ENCODE assay signal across 26 cellular contexts in genomic region chr6:137492289-137492688, GRCh38. TPM values are rescaled to one million over a fixed set of nuclear protein-coding genes. Genes with fewer than 3 reads are reported as not detected.
DNase-seq lines count a peak whose midpoint lies in the region; ATAC-seq lines count a peak whose summit lies in the region.
"Had no signal": no experiment of that assay in that cellular context is flagged by ENCODE, and none has a peak within 500 bp of the region (broad histone marks: within the 10 kb centered on the region; RNA-seq: fewer than 3 reads in every experiment).

No MANE protein-coding gene starts in this region.

- H3K79me1 ChIP-seq in neuronal stem cell (ENCODE audit: low read depth, low read length), result peaks cover 3% of the 10 kb centered on the region

- H2BK15ac ChIP-seq in neuronal stem cell (ENCODE audit: low read length), result no peak overlapping the region

- H2AK5ac ChIP-seq in neuronal stem cell (ENCODE audit: low read depth, low read length), result no peak overlapping the region

- no peak overlapping the region for H4K91ac ChIP-seq in neuronal stem cell (ENCODE audit: low read depth, low read length, poor library complexity)

- H3K9me3 ChIP-seq in HUES6 (ENCODE audit: control insufficient read depth, insufficient read depth, low read depth, low read length), result no peaks in the 10 kb centered on the region
- peaks cover 0 to 2% of the 10 kb centered on the region in 2 donors for H3K9me3 ChIP-seq in neuronal stem cell (replicated peaks in 1 of 2; ENCODE audit: control insufficient read depth in 2 of 2, insufficient read depth in 1 of 2, low read depth in 1 of 2, low read length in 2 of 2)
- H3K9me3 ChIP-seq: ovary, tibial nerve had no signal

- H3K27me3 Mint-ChIP-seq in activated CD4-positive, alpha-beta memory T cell treated with anti-CD3 and anti-CD28 coated beads, Interleukin-2, amount 10 ng/mL, durations not matched to agents 7 days and 5 days, result peaks cover 95% of the 10 kb centered on the region
- H3K27me3 Mint-ChIP-seq in activated CD4-positive, alpha-beta memory T cell treated with anti-CD3 and anti-CD28 coated beads for 36 hours, result peaks cover 88% of the 10 kb centered on the region
- H3K27me3 Mint-ChIP-seq in effector memory CD8-positive, alpha-beta T cell, result peaks cover 93 to 100% of the 10 kb centered on the region in 2 donors
- H3K27me3 Mint-ChIP-seq in natural killer cell treated with Interleukin-12 subunit alpha and Interleukin-12 subunit beta and Interleukin-15 and Interleukin-18, amount 100 ng/mL, for 72 hours, result peaks cover 61 to 77% of the 10 kb centered on the region in 2 donors
- peaks cover 93% of the 10 kb centered on the region for H3K27me3 Mint-ChIP-seq in activated CD8-positive, alpha-beta T cell treated with anti-CD3 and anti-CD28 coated beads, Interleukin-2, amount 10 ng/mL, durations not matched to agents 7 days and 5 days (ENCODE audit: low read depth)

- H3K27ac Mint-ChIP-seq in activated CD4-positive, alpha-beta memory T cell treated with anti-CD3 and anti-CD28 coated beads, Interleukin-2, amount 10 ng/mL, durations not matched to agents 7 days and 5 days, result no peak overlapping the region
- H3K27ac Mint-ChIP-seq in activated CD4-positive, alpha-beta memory T cell treated with anti-CD3 and anti-CD28 coated beads for 36 hours, result no peak overlapping the region
- H3K27ac Mint-ChIP-seq in effector memory CD8-positive, alpha-beta T cell, result no peak overlapping the region
- no peak overlapping the region for H3K27ac Mint-ChIP-seq in natural killer cell treated with Interleukin-12 subunit alpha and Interleukin-12 subunit beta and Interleukin-15 and Interleukin-18, amount 100 ng/mL, for 72 hours
- H3K27ac Mint-ChIP-seq in activated CD8-positive, alpha-beta T cell treated with anti-CD3 and anti-CD28 coated beads, Interleukin-2, amount 10 ng/mL, durations not matched to agents 7 days and 5 days, result no peak overlapping the region
- H3K27ac Mint-ChIP-seq: activated naive CD8-positive, alpha-beta T cell treated with anti-CD3 and anti-CD28 coated beads for 36 hours; CD8-positive, alpha-beta T cell; mesothelial cell of epicardium; nephron had no signal

- H3K14ac ChIP-seq in neuronal stem cell (ENCODE audit: low read length), result no peak overlapping the region

- no CpG with 5 or more reads among the region's 12 CpGs for WGBS in neuronal stem cell (ENCODE audit: extremely low coverage in 2 of 2, insufficient read length in 2 of 2, insufficient replicate concordance in 1 of 2), 2 donors

- no peak overlapping the region for H3K4me2 ChIP-seq in neuronal stem cell (ENCODE audit: insufficient read depth, low read length, poor library complexity, severe bottlenecking)

- H2BK12ac ChIP-seq in neuronal stem cell (ENCODE audit: low read length), result no peak overlapping the region

- H3K4me1 ChIP-seq in HUES6 (ENCODE audit: control insufficient read depth, insufficient read depth, low read length), result peaks cover 56% of the 10 kb centered on the region
- peaks cover 0 to 29% of the 10 kb centered on the region in 2 donors for H3K4me1 ChIP-seq in neuronal stem cell (ENCODE audit: control insufficient read depth in 2 of 2, insufficient read depth in 1 of 2, low read depth in 1 of 2, low read length in 2 of 2)

- peaks cover 79% of the 10 kb centered on the region for H3K4me1 Mint-ChIP-seq in activated CD4-positive, alpha-beta memory T cell treated with anti-CD3 and anti-CD28 coated beads, Interleukin-2, amount 10 ng/mL, durations not matched to agents 7 days and 5 days
- peaks cover 73% of the 10 kb centered on the region for H3K4me1 Mint-ChIP-seq in activated CD4-positive, alpha-beta memory T cell treated with anti-CD3 and anti-CD28 coated beads for 36 hours (ENCODE audit: low read depth)
- H3K4me1 Mint-ChIP-seq in effector memory CD8-positive, alpha-beta T cell (ENCODE audit: low read depth in 2 of 2), result peaks cover 34 to 45% of the 10 kb centered on the region in 2 donors
- H3K4me1 Mint-ChIP-seq in natural killer cell treated with Interleukin-12 subunit alpha and Interleukin-12 subunit beta and Interleukin-15 and Interleukin-18, amount 100 ng/mL, for 72 hours (ENCODE audit: low read depth in 2 of 2), result peaks cover 35 to 44% of the 10 kb centered on the region in 2 donors
- H3K4me1 Mint-ChIP-seq in activated CD8-positive, alpha-beta T cell treated with anti-CD3 and anti-CD28 coated beads, Interleukin-2, amount 10 ng/mL, durations not matched to agents 7 days and 5 days (ENCODE audit: low read depth), result peaks cover 63% of the 10 kb centered on the region

- peaks cover 17% of the 10 kb centered on the region for H3K36me3 Mint-ChIP-seq in activated CD4-positive, alpha-beta memory T cell treated with anti-CD3 and anti-CD28 coated beads, Interleukin-2, amount 10 ng/mL, durations not matched to agents 7 days and 5 days (ENCODE audit: low read depth)
- H3K36me3 Mint-ChIP-seq in activated CD4-positive, alpha-beta memory T cell treated with anti-CD3 and anti-CD28 coated beads for 36 hours, result peaks cover 2% of the 10 kb centered on the region
- peaks cover 24% of the 10 kb centered on the region for H3K36me3 Mint-ChIP-seq in effector memory CD8-positive, alpha-beta T cell (ENCODE audit: insufficient read depth)
- H3K36me3 Mint-ChIP-seq in natural killer cell treated with Interleukin-12 subunit alpha and Interleukin-12 subunit beta and Interleukin-15 and Interleukin-18, amount 100 ng/mL, for 72 hours, result peaks cover 12% of the 10 kb centered on the region
- H3K36me3 Mint-ChIP-seq in activated CD8-positive, alpha-beta T cell treated with anti-CD3 and anti-CD28 coated beads, Interleukin-2, amount 10 ng/mL, durations not matched to agents 7 days and 5 days (ENCODE audit: low read depth), result peaks cover 12% of the 10 kb centered on the region
- H3K36me3 Mint-ChIP-seq: activated naive CD8-positive, alpha-beta T cell treated with anti-CD3 and anti-CD28 coated beads for 36 hours; CD8-positive, alpha-beta T cell; mesothelial cell of epicardium had no signal

- intact Hi-C loops in activated CD4-positive, alpha-beta memory T cell treated with anti-CD3 and anti-CD28 coated beads for 36 hours (cut with micrococcal nuclease), result loop anchor here (10.0 kb wide), 1 partner anchor 147 kb away; no protein-coding TSS in a partner anchor

- H3K23ac ChIP-seq in neuronal stem cell (ENCODE audit: low read depth, low read length, poor library complexity), result no peak overlapping the region

- H3K4me3 Mint-ChIP-seq in activated CD4-positive, alpha-beta memory T cell treated with anti-CD3 and anti-CD28 coated beads, Interleukin-2, amount 10 ng/mL, durations not matched to agents 7 days and 5 days, result peak overlapping the region; percentile 8
- no peak overlapping the region for H3K4me3 Mint-ChIP-seq in activated CD4-positive, alpha-beta memory T cell treated with anti-CD3 and anti-CD28 coated beads for 36 hours
- peak overlapping the region; percentile 49 to 71 for H3K4me3 Mint-ChIP-seq in effector memory CD8-positive, alpha-beta T cell
- peak overlapping the region; percentile 81 for H3K4me3 Mint-ChIP-seq in natural killer cell treated with Interleukin-12 subunit alpha and Interleukin-12 subunit beta and Interleukin-15 and Interleukin-18, amount 100 ng/mL, for 72 hours
- no peak overlapping the region for H3K4me3 Mint-ChIP-seq in activated CD8-positive, alpha-beta T cell treated with anti-CD3 and anti-CD28 coated beads, Interleukin-2, amount 10 ng/mL, durations not matched to agents 7 days and 5 days
- H3K4me3 Mint-ChIP-seq: activated naive CD8-positive, alpha-beta T cell treated with anti-CD3 and anti-CD28 coated beads for 36 hours; mesothelial cell of epicardium; nephron had no signal

- no peak for ATAC-seq in effector memory CD8-positive, alpha-beta T cell (replicated peaks)
- ATAC-seq in natural killer cell treated with Interleukin-12 subunit alpha and Interleukin-12 subunit beta and Interleukin-15 and Interleukin-18, amount 100 ng/mL, for 72 hours, result no peak
- ATAC-seq in activated CD8-positive, alpha-beta T cell treated with anti-CD3 and anti-CD28 coated beads, Interleukin-2, amount 10 ng/mL, durations not matched to agents 7 days and 5 days, result no peak
- ATAC-seq: CD8-positive, alpha-beta T cell; Panc1 had no signal

- no peak overlapping the region for H2BK5ac ChIP-seq in neuronal stem cell (ENCODE audit: low read length)

- H3K36me3 ChIP-seq in HUES6 (ENCODE audit: control insufficient read depth, insufficient read depth, low read length), result no peaks in the 10 kb centered on the region
- H3K36me3 ChIP-seq in neuronal stem cell (replicated peaks in 1 of 2; ENCODE audit: control insufficient read depth in 2 of 2, insufficient read depth in 2 of 2, low read length in 2 of 2), result no peaks in the 10 kb centered on the region
- H3K36me3 ChIP-seq: ovary, tibial nerve had no signal

- CTCF ChIA-PET in activated CD4-positive, alpha-beta memory T cell treated with anti-CD3 and anti-CD28 coated beads, Interleukin-2, amount 10 ng/mL, durations not matched to agents 7 days and 5 days (lab: Charles Lee), result interaction anchor here (0.6 to 2.1 kb wide), 2 partner anchors 18 to 97 kb away, joined by 3 to 12 read pairs; no protein-coding TSS in a partner anchor
- CTCF ChIA-PET in activated CD4-positive, alpha-beta memory T cell treated with anti-CD3 and anti-CD28 coated beads for 36 hours (lab: Charles Lee), result interaction anchor here (1.7 to 4.1 kb wide), 2 partner anchors 9 to 97 kb away, joined by 5 to 22 read pairs; no protein-coding TSS in a partner anchor
- CTCF ChIA-PET in activated CD8-positive, alpha-beta T cell treated with anti-CD3 and anti-CD28 coated beads, Interleukin-2, amount 10 ng/mL, durations not matched to agents 7 days and 5 days (lab: Charles Lee), result interaction anchor here (4.5 kb wide), 1 partner anchor 97 kb away, joined by 19 read pairs; no protein-coding TSS in a partner anchor

- H4K8ac ChIP-seq in neuronal stem cell (ENCODE audit: low read depth, low read length), result no peak overlapping the region

- H3K27me3 ChIP-seq in HUES6 (ENCODE audit: control insufficient read depth, insufficient read depth, low read length) (peaks cover 100% of the 10 kb centered on the region), neuronal stem cell (ENCODE audit: control insufficient read depth in 3 of 3, insufficient read depth in 3 of 3, low read depth in 1 of 3, low read length in 3 of 3) (peaks cover 60 to 100% (median 97%) of the 10 kb centered on the region in 3 experiments)

- H3K9me3 Mint-ChIP-seq in activated CD4-positive, alpha-beta memory T cell treated with anti-CD3 and anti-CD28 coated beads, Interleukin-2, amount 10 ng/mL, durations not matched to agents 7 days and 5 days, result no peaks in the 10 kb centered on the region
- H3K9me3 Mint-ChIP-seq in activated CD4-positive, alpha-beta memory T cell treated with anti-CD3 and anti-CD28 coated beads for 36 hours, result no peaks in the 10 kb centered on the region
- no peaks in the 10 kb centered on the region for H3K9me3 Mint-ChIP-seq in effector memory CD8-positive, alpha-beta T cell
- no peaks in the 10 kb centered on the region for H3K9me3 Mint-ChIP-seq in natural killer cell treated with Interleukin-12 subunit alpha and Interleukin-12 subunit beta and Interleukin-15 and Interleukin-18, amount 100 ng/mL, for 72 hours
- peaks cover 2% of the 10 kb centered on the region for H3K9me3 Mint-ChIP-seq in activated CD8-positive, alpha-beta T cell treated with anti-CD3 and anti-CD28 coated beads, Interleukin-2, amount 10 ng/mL, durations not matched to agents 7 days and 5 days (ENCODE audit: insufficient read depth)
- H3K9me3 Mint-ChIP-seq: activated naive CD8-positive, alpha-beta T cell treated with anti-CD3 and anti-CD28 coated beads for 36 hours; mesothelial cell of epicardium had no signal

- H2BK120ac ChIP-seq in neuronal stem cell (ENCODE audit: low read depth, low read length), result no peak overlapping the region

- H3K4me3 ChIP-seq in HUES6 (ENCODE audit: low read depth, low read length) (peak overlapping the region; percentile 55), neuronal stem cell (ENCODE audit: low read length in 2 of 2) (no peak overlapping the region)
- H3K4me3 ChIP-seq: GM23248, ovary had no signal

- H3K9ac ChIP-seq in HUES6 (ENCODE audit: low read length) (no peak overlapping the region), neuronal stem cell (ENCODE audit: low read depth, low read length, poor library complexity) (no peak overlapping the region)
- H3K9ac ChIP-seq: GM23248 had no signal

- H3K18ac ChIP-seq in neuronal stem cell (ENCODE audit: low read length), result no peak overlapping the region

- POLR2A ChIA-PET in activated CD4-positive, alpha-beta memory T cell treated with anti-CD3 and anti-CD28 coated beads, Interleukin-2, amount 10 ng/mL, durations not matched to agents 7 days and 5 days (lab: Charles Lee), result interaction anchor here (0.6 to 1.1 kb wide), 2 partner anchors 12 to 89 kb away, joined by 3 to 4 read pairs; no protein-coding TSS in a partner anchor
- POLR2A ChIA-PET in activated CD4-positive, alpha-beta memory T cell treated with anti-CD3 and anti-CD28 coated beads for 36 hours (lab: Charles Lee), result no interaction called here
- POLR2A ChIA-PET in activated CD8-positive, alpha-beta T cell treated with anti-CD3 and anti-CD28 coated beads, Interleukin-2, amount 10 ng/mL, durations not matched to agents 7 days and 5 days (lab: Charles Lee), result no interaction called here

- DNase-seq in activated CD4-positive, alpha-beta memory T cell treated with anti-CD3 and anti-CD28 coated beads, Interleukin-2, amount 10 ng/mL, durations not matched to agents 7 days and 5 days, result no peak
- no peak for DNase-seq in activated CD4-positive, alpha-beta memory T cell treated with anti-CD3 and anti-CD28 coated beads for 36 hours
- DNase-seq in effector memory CD8-positive, alpha-beta T cell, result no peak
- no peak for DNase-seq in natural killer cell treated with Interleukin-12 subunit alpha and Interleukin-12 subunit beta and Interleukin-15 and Interleukin-18, amount 100 ng/mL, for 72 hours (ENCODE audit: low spot score)
- DNase-seq in NCI-H2081 treated with DMSO at 0.1 percent for 48 hours (lab: John Stamatoyannopoulos, UW), result no peak
- DNase-seq in neuronal stem cell (ENCODE audit: low spot score), result no peak
- no peak for DNase-seq in activated CD8-positive, alpha-beta T cell treated with anti-CD3 and anti-CD28 coated beads, Interleukin-2, amount 10 ng/mL, durations not matched to agents 7 days and 5 days
- DNase-seq: activated naive CD8-positive, alpha-beta T cell treated with anti-CD3 and anti-CD28 coated beads for 36 hours; CD8-positive, alpha-beta T cell; cerebellar nuclear complex; dorsolateral prefrontal cortex; GM23248; kidney; NCI-H1092 treated with DMSO at 0.1 percent for 48 hours; NCI-H1930; NCI-H526; ovary; SHP77 had no signal

- no peak overlapping the region for H3K4ac ChIP-seq in neuronal stem cell (ENCODE audit: low read length)

- H2AFZ ChIP-seq in neuronal stem cell (ENCODE audit: low read length), result no peak overlapping the region
- H2AFZ ChIP-seq: GM23248 had no signal

- H3K27ac ChIP-seq in HUES6 (ENCODE audit: low read depth, low read length), result no peak overlapping the region
- H3K27ac ChIP-seq in neuronal stem cell (replicated peaks; ENCODE audit: low read length), result no peak overlapping the region
- H3K27ac ChIP-seq: dorsolateral prefrontal cortex, GM23248, ovary, tibial nerve had no signal

RNA-seq across cellular contexts. Expression of gene OLIG3, which starts 1.9 kb away (rescaled TPM):
- total RNA-seq in activated CD4-positive, alpha-beta memory T cell treated with anti-CD3 and anti-CD28 coated beads, Interleukin-2, amount 10 ng/mL, durations not matched to agents 7 days and 5 days, result under 1 TPM; 0.45 TPM
- under 1 TPM in 1 of 2 experiments, not detected in 1; 0.15 TPM for total RNA-seq in activated CD4-positive, alpha-beta memory T cell treated with anti-CD3 and anti-CD28 coated beads for 36 hours
- total RNA-seq in natural killer cell treated with Interleukin-12 subunit alpha and Interleukin-12 subunit beta and Interleukin-15 and Interleukin-18, amount 100 ng/mL, for 72 hours, result under 1 TPM in 1 of 2 donors, not detected in 1; 0.81 TPM
- 0.04 TPM for polyA plus RNA-seq in neuronal stem cell (2013, experiment 1 of 2)
- 0.01 TPM for polyA plus RNA-seq in neuronal stem cell (2013, experiment 2 of 2)
- total RNA-seq in activated CD8-positive, alpha-beta T cell treated with anti-CD3 and anti-CD28 coated beads, Interleukin-2, amount 10 ng/mL, durations not matched to agents 7 days and 5 days, result under 1 TPM; 0.34 to 0.44 TPM
- total RNA-seq: CD8-positive, alpha-beta T cell; dorsolateral prefrontal cortex; endothelial cell of umbilical vein; GM23248; kidney; ovary; renal cortical epithelial cell; skeletal muscle tissue; tibial nerve had no signal
- polyA plus RNA-seq: endothelial cell of umbilical vein, GM23248, ovary had no signal

Comparison
In these comparisons a context has a peak if more than half of its experiments do, and no peak if none do; other contexts are left out.
1. H3K4me3 Mint-ChIP-seq: peak in activated CD4-positive, alpha-beta memory T cell treated with anti-CD3 and anti-CD28 coated beads, Interleukin-2, amount 10 ng/mL, durations not matched to agents 7 days and 5 days (single experiment), effector memory CD8-positive, alpha-beta T cell (2 of 2) and natural killer cell treated with Interleukin-12 subunit alpha and Interleukin-12 subunit beta and Interleukin-15 and Interleukin-18, amount 100 ng/mL, for 72 hours (single experiment); none in activated CD4-positive, alpha-beta memory T cell treated with anti-CD3 and anti-CD28 coated beads for 36 hours (single experiment) and activated CD8-positive, alpha-beta T cell treated with anti-CD3 and anti-CD28 coated beads, Interleukin-2, amount 10 ng/mL, durations not matched to agents 7 days and 5 days (single experiment).